In the genomic region with DNA sequence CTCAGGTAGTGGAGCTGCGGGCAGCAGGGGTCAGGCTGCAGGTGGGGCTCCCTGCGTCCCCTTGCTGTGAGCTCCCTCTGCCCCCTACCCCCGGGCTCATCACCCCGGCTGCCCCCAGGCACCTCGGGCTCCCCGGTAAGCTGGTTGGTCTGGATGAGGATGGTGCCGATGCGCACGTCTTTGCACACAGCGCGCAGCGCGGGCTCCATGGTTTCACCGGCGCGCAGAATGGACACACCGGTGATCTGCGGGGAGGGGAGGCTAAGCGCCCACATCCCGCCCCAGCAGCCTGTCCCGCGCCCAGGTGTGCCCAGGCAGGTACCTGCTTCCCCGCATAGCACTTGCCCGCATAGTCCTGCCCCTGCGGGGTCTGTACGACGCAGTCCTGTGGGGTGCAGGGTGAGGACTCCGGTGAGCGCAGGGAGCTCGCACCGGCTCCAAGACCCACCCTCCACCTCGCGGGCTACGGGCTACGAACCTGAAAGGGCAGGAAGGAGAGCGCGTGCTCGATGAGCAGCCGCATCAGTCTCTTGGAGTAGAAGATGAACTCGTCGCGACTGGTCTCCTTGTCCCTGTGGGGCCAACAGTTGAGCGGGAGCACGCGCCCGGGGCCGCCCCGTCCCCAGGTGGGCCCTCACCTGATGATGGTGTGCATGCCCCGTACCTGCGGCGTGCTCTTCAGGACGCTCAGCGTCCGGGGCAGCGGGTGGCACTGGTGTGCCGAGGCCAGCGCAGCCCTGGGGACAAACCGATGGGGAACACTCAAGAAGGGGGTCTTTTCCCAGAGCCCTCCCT, we compare ENCODE assay signal across 16 cellular contexts. TPM values are rescaled to one million over a fixed set of nuclear protein-coding genes. Genes with fewer than 3 reads are reported as not detected.
DNase-seq lines count a peak whose midpoint lies in the region; ATAC-seq and TF ChIP-seq lines count a peak whose summit lies in the region.
"Had no signal": no experiment of that assay in that cellular context is flagged by ENCODE, and none has a peak within 500 bp of the region (broad histone marks: within the 10 kb centered on the region; RNA-seq: fewer than 3 reads in every experiment).

No MANE protein-coding gene starts in this region.

- no peak for DNase-seq in activated T-cell treated with anti-CD3 and anti-CD28 coated beads, Interleukin-2, amount 50 U/mL, for 24 hours
- no peak for DNase-seq in activated T-cell treated with anti-CD3 and anti-CD28 coated beads, Interleukin-2, amount 50 U/mL, for 1 hour
- DNase-seq in RWPE2 (ENCODE audit: low spot score) (peak; percentile 90), iPS DF 6.9 (ENCODE audit: low read depth, low spot score) (no peak), type B pancreatic cell (ENCODE audit: extremely low spot score, unreplicated experiment) (no peak), amygdala (lab: John Stamatoyannopoulos, UW) (no peak)
- DNase-seq in stimulated activated naive B cell treated with anti-CD40 and anti-IgM and Interleukin-4, amounts not matched to agents 10 μg/mL and 1 μg/mL and 100 μg/mL, for 72 hours, result no peak
- DNase-seq: activated T-cell treated with anti-CD3 and anti-CD28 coated beads for 4 hours, GM23248, head of caudate nucleus, NCI-H1105, NCI-H510A, occipital lobe, RPMI8226, trophoblast cell had no signal

- H3K27me3 ChIP-seq in RWPE2 (ENCODE audit: insufficient read depth, poor library complexity, severe bottlenecking) (no peaks in the 10 kb centered on the region), iPS DF 6.9 (ENCODE audit: control insufficient read depth, insufficient read depth, low read length) (no peaks in the 10 kb centered on the region)

- no peak for ATAC-seq in RWPE2 (ENCODE audit: low read depth)
- no peak for ATAC-seq in stimulated activated naive B cell treated with anti-CD40 and anti-IgM and Interleukin-4, amounts not matched to agents 10 μg/mL and 1 μg/mL and 100 μg/mL, for 72 hours (replicated peaks)
- ATAC-seq in HG03521 (IDR thresholded peaks at IDR 0.05; ENCODE audit: unreplicated experiment), result no peak

- H3K27ac ChIP-seq in RWPE2 (ENCODE audit: poor library complexity, severe bottlenecking) (peak overlapping the region; percentile 75), iPS DF 6.9 (ENCODE audit: low read length) (no peak overlapping the region)

- no peaks in the 10 kb centered on the region for H3K9me3 ChIP-seq in RWPE2 (ENCODE audit: severe bottlenecking)
- H3K9me3 ChIP-seq in iPS DF 6.9 (ENCODE audit: control insufficient read depth, insufficient read depth, low read length), result no peaks in the 10 kb centered on the region

- no peaks in the 10 kb centered on the region for H3K9me3 Mint-ChIP-seq in activated T-cell treated with anti-CD3 and anti-CD28 coated beads, Interleukin-2, amount 50 U/mL, for 24 hours
- H3K9me3 Mint-ChIP-seq in stimulated activated naive B cell treated with anti-CD40 and anti-IgM and Interleukin-4, amounts not matched to agents 10 μg/mL and 1 μg/mL and 100 μg/mL, for 72 hours, result peaks cover 0 to 1% of the 10 kb centered on the region in 2 donors
- H3K9me3 Mint-ChIP-seq in type B pancreatic cell, result no peaks in the 10 kb centered on the region

- H3K4me3 Mint-ChIP-seq in activated T-cell treated with anti-CD3 and anti-CD28 coated beads, Interleukin-2, amount 50 U/mL, for 24 hours, result no peak overlapping the region
- no peak overlapping the region for H3K4me3 Mint-ChIP-seq in stimulated activated naive B cell treated with anti-CD40 and anti-IgM and Interleukin-4, amounts not matched to agents 10 μg/mL and 1 μg/mL and 100 μg/mL, for 72 hours
- H3K4me3 Mint-ChIP-seq in type B pancreatic cell, result no peak overlapping the region

- H3K4me1 Mint-ChIP-seq in activated T-cell treated with anti-CD3 and anti-CD28 coated beads, Interleukin-2, amount 50 U/mL, for 24 hours (ENCODE audit: low read depth), result peaks cover 13% of the 10 kb centered on the region
- H3K4me1 Mint-ChIP-seq in stimulated activated naive B cell treated with anti-CD40 and anti-IgM and Interleukin-4, amounts not matched to agents 10 μg/mL and 1 μg/mL and 100 μg/mL, for 72 hours, result peaks cover 14 to 21% of the 10 kb centered on the region in 2 donors
- H3K4me1 Mint-ChIP-seq in type B pancreatic cell (ENCODE audit: unreplicated experiment), result no peaks in the 10 kb centered on the region

- no CpG with 5 or more reads among the region's 58 CpGs for WGBS in iPS DF 6.9 (ENCODE audit: insufficient coverage, insufficient read length)

- H3K4me3 ChIP-seq in RWPE2 (ENCODE audit: severe bottlenecking), result no peak overlapping the region
- H3K4me3 ChIP-seq in iPS DF 6.9 (ENCODE audit: low read length), result peak overlapping the region; percentile 39; the same call in 1 of the 2 replicates
- H3K4me3 ChIP-seq: GM23248 had no signal

- peak overlapping the region; percentile 71 for H3K27ac Mint-ChIP-seq in activated T-cell treated with anti-CD3 and anti-CD28 coated beads, Interleukin-2, amount 50 U/mL, for 24 hours
- peak overlapping the region; percentile 31 for H3K27ac Mint-ChIP-seq in stimulated activated naive B cell treated with anti-CD40 and anti-IgM and Interleukin-4, amounts not matched to agents 10 μg/mL and 1 μg/mL and 100 μg/mL, for 72 hours
- no peak overlapping the region for H3K27ac Mint-ChIP-seq in type B pancreatic cell

- H3K4me1 ChIP-seq in RWPE2 (ENCODE audit: insufficient read depth, poor library complexity, severe bottlenecking), result peaks cover 18% of the 10 kb centered on the region
- H3K4me1 ChIP-seq in iPS DF 6.9 (ENCODE audit: control insufficient read depth, insufficient read depth, low read length), result peaks cover 4% of the 10 kb centered on the region

- peaks cover 55% of the 10 kb centered on the region for H3K36me3 Mint-ChIP-seq in activated T-cell treated with anti-CD3 and anti-CD28 coated beads, Interleukin-2, amount 50 U/mL, for 24 hours (ENCODE audit: low read depth)
- H3K36me3 Mint-ChIP-seq in stimulated activated naive B cell treated with anti-CD40 and anti-IgM and Interleukin-4, amounts not matched to agents 10 μg/mL and 1 μg/mL and 100 μg/mL, for 72 hours, result peaks cover 28 to 49% of the 10 kb centered on the region in 2 donors
- H3K36me3 Mint-ChIP-seq in type B pancreatic cell, result peaks cover 9% of the 10 kb centered on the region

- H3K36me3 ChIP-seq in RWPE2 (ENCODE audit: low read depth), result peaks cover 78% of the 10 kb centered on the region
- H3K36me3 ChIP-seq in iPS DF 6.9 (ENCODE audit: control insufficient read depth, insufficient read depth, low read length), result peaks cover 37% of the 10 kb centered on the region

- TF ChIP-seq CTCF in RWPE2 (IDR thresholded peaks at IDR 0.05; ENCODE audit: poor library complexity, severe bottlenecking), result no peak
- no peak for TF ChIP-seq CTCF in type B pancreatic cell (conservative IDR thresholded peaks at IDR 0.05)

- no peaks in the 10 kb centered on the region for H3K27me3 Mint-ChIP-seq in activated T-cell treated with anti-CD3 and anti-CD28 coated beads, Interleukin-2, amount 50 U/mL, for 24 hours
- no peaks in the 10 kb centered on the region for H3K27me3 Mint-ChIP-seq in stimulated activated naive B cell treated with anti-CD40 and anti-IgM and Interleukin-4, amounts not matched to agents 10 μg/mL and 1 μg/mL and 100 μg/mL, for 72 hours
- H3K27me3 Mint-ChIP-seq in type B pancreatic cell, result no peaks in the 10 kb centered on the region

RNA-seq across cellular contexts. Expression of a gene that starts 15.5 kb away (rescaled TPM):
- 44.1 and 49.7 TPM in 2 replicates for total RNA-seq in type B pancreatic cell (ENCODE audit: low replicate concordance)

RNA-seq across cellular contexts. Expression of a gene that starts 29.1 kb away (rescaled TPM):
- total RNA-seq in type B pancreatic cell (ENCODE audit: low replicate concordance), result 34.7 and 40.8 TPM in 2 replicates

RNA-seq across cellular contexts. Expression of a gene that starts 38.8 kb away (rescaled TPM):
- 7.4 and 16.9 TPM in 2 replicates for total RNA-seq in type B pancreatic cell (ENCODE audit: low replicate concordance)

RNA-seq across cellular contexts. Expression of a gene that starts 40.3 kb away (rescaled TPM):
- total RNA-seq in type B pancreatic cell (ENCODE audit: low replicate concordance), result 64.3 and 67.9 TPM in 2 replicates

RNA-seq across cellular contexts. Expression of a gene that starts 45.7 kb away (rescaled TPM):
- total RNA-seq in type B pancreatic cell (ENCODE audit: low replicate concordance), result 44.1 and 51.9 TPM in 2 replicates
